16 cellular contexts compared by ENCODE assay signal in the genomic region with DNA sequence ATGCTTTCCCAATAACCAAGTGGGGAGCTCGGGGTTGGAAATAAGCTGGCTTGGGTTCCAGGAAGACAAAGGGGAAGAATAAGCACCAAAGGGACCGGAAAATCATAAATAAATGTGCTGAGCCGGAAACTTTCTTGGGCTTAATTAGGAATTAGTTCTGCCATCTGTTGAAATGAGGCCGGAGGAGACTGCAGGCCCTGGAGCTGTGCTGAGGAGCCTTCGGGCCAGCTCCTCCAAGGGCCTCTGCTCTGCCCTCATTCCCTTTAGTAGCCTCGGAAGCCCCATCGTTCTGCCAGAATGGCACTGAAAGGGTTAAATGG. TPM values are rescaled to one million over a fixed set of nuclear protein-coding genes. Genes with fewer than 3 reads are reported as not detected.
"Had no signal": no experiment of that assay in that cellular context is flagged by ENCODE, and none has a peak within 500 bp of the region (broad histone marks: within the 10 kb centered on the region; RNA-seq: fewer than 3 reads in every experiment).

No MANE protein-coding gene starts in this region.

- H3K4me3 ChIP-seq: breast epithelium, gastrocnemius medialis, hepatocyte, spleen, upper lobe of left lung had no signal

- H3K36me3 ChIP-seq: breast epithelium had no signal

- H3K9me3 ChIP-seq: breast epithelium, gastrocnemius medialis, spleen, upper lobe of left lung had no signal

- H3K27me3 Mint-ChIP-seq: stimulated activated memory B cell treated with anti-CD40 and anti-IgM and Interleukin-4, amounts not matched to agents 10 μg/mL and 1 μg/mL and 100 μg/mL, for 72 hours had no signal

- H3K9ac ChIP-seq: parathyroid adenoma had no signal

- H3K27me3 ChIP-seq: breast epithelium, gastrocnemius medialis, hepatocyte, spleen, upper lobe of left lung had no signal

- H3K9me3 Mint-ChIP-seq: activated naive CD4-positive, alpha-beta T cell treated with anti-CD3 and anti-CD28 coated beads, Interleukin-2, amount 50 U/mL, for 72 hours; stimulated activated memory B cell treated with anti-CD40 and anti-IgM and Interleukin-4, amounts not matched to agents 10 μg/mL and 1 μg/mL and 100 μg/mL, for 72 hours had no signal

- ATAC-seq: activated naive CD4-positive, alpha-beta T cell treated with anti-CD3 and anti-CD28 coated beads, Interleukin-2, amount 50 U/mL, for 72 hours; SK-N-SH treated with all-trans-retinoic acid at 6 μM for 48 hours; stimulated activated memory B cell treated with anti-CD40 and anti-IgM and Interleukin-4, amounts not matched to agents 10 μg/mL and 1 μg/mL and 100 μg/mL, for 72 hours had no signal

- DNase-seq: activated CD4-positive, alpha-beta T cell treated with anti-CD3 and anti-CD28 coated beads, Interleukin-2, amount 50 U/mL, for 1 hour; activated CD4-positive, CD25-positive, alpha-beta regulatory T cell; activated effector memory CD4-positive, alpha-beta T cell treated with Interleukin-2 at 50 U/mL for 16 hours; activated T-cell treated with anti-CD3 and anti-CD28 coated beads, Interleukin-2, amount 50 U/mL, for 1 hour; kidney; spleen; stimulated activated CD4-positive, alpha-beta T cell treated with anti-CD3 and anti-CD28 coated beads, Interleukin-1b, Interleukin-23, amount 100 ng/mL, for 48 hours; upper lobe of left lung had no signal

- H3K4me1 ChIP-seq: breast epithelium, gastrocnemius medialis had no signal

- H3K27ac Mint-ChIP-seq: activated naive CD4-positive, alpha-beta T cell treated with anti-CD3 and anti-CD28 coated beads, Interleukin-2, amount 50 U/mL, for 72 hours; stimulated activated memory B cell treated with anti-CD40 and anti-IgM and Interleukin-4, amounts not matched to agents 10 μg/mL and 1 μg/mL and 100 μg/mL, for 72 hours had no signal

- H3K4me3 Mint-ChIP-seq: stimulated activated memory B cell treated with anti-CD40 and anti-IgM and Interleukin-4, amounts not matched to agents 10 μg/mL and 1 μg/mL and 100 μg/mL, for 72 hours had no signal

- H3K27ac ChIP-seq: gastrocnemius medialis, hepatocyte, parathyroid adenoma, spleen, upper lobe of left lung had no signal

- H3K4me1 Mint-ChIP-seq: stimulated activated memory B cell treated with anti-CD40 and anti-IgM and Interleukin-4, amounts not matched to agents 10 μg/mL and 1 μg/mL and 100 μg/mL, for 72 hours had no signal

RNA-seq across cellular contexts. Expression of gene GRIN2C, which starts 36.5 kb away (rescaled TPM):
- total RNA-seq: hepatocyte, myocyte had no signal
